Comparison of ENCODE assay signal across 1 cellular context in genomic region chr6:3361312-3362037, GRCh38.
TF ChIP-seq lines count a peak whose summit lies in the region.

No MANE protein-coding gene starts in this region.

TF ChIP-seq in HepG2, 621 proteins besides CTCF, POLR2A, EP300 and RAD21 (continued from another document and continues in another):
- TF ChIP-seq ZNF512B (CRISPR knock-in tag; IDR thresholded peaks at IDR 0.05; ENCODE audit: borderline replicate concordance): no peak
- no peak for TF ChIP-seq ZNF17 (CRISPR knock-in tag; IDR thresholded peaks at IDR 0.05)
- TF ChIP-seq DZIP1 (CRISPR knock-in tag; IDR thresholded peaks at IDR 0.05): no peak
- TF ChIP-seq ZNF33A (CRISPR knock-in tag; IDR thresholded peaks at IDR 0.05; ENCODE audit: borderline replicate concordance): no peak
- no peak for TF ChIP-seq ZNF160 (CRISPR knock-in tag; IDR thresholded peaks at IDR 0.05)
- no peak for TF ChIP-seq ZNF737 (CRISPR knock-in tag; IDR thresholded peaks at IDR 0.05; ENCODE audit: borderline replicate concordance)
- no peak for TF ChIP-seq FOXM1 (CRISPR knock-in tag; IDR thresholded peaks at IDR 0.05)
- no peak for TF ChIP-seq ATRX (CRISPR knock-in tag; IDR thresholded peaks at IDR 0.05; ENCODE audit: borderline replicate concordance)
- TF ChIP-seq ZNF724P (CRISPR knock-in tag; IDR thresholded peaks at IDR 0.05; ENCODE audit: borderline replicate concordance): 0 out of 2 replicates have a peak, but pooled peaks have one; percentile 14
- TF ChIP-seq CHCHD3 (CRISPR knock-in tag; IDR thresholded peaks at IDR 0.05): no peak
- TF ChIP-seq, protein P1, sequence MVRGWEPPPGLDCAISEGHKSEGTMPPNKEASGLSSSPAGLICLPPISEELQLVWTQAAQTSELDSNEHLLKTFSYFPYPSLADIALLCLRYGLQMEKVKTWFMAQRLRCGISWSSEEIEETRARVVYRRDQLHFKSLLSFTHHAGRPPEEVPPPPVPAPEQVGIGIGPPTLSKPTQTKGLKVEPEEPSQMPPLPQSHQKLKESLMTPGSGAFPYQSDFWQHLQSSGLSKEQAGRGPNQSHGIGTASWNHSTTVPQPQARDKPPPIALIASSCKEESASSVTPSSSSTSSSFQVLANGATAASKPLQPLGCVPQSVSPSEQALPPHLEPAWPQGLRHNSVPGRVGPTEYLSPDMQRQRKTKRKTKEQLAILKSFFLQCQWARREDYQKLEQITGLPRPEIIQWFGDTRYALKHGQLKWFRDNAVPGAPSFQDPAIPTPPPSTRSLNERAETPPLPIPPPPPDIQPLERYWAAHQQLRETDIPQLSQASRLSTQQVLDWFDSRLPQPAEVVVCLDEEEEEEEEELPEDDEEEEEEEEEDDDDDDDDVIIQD (CRISPR knock-in tag; IDR thresholded peaks at IDR 0.05; ENCODE audit: low read depth): no peak
- TF ChIP-seq ZNF576 (CRISPR knock-in tag; IDR thresholded peaks at IDR 0.05): no peak
- TF ChIP-seq ZNF136 (CRISPR knock-in tag; IDR thresholded peaks at IDR 0.05; ENCODE audit: low read depth): no peak
- TF ChIP-seq ZFYVE20 (CRISPR knock-in tag; IDR thresholded peaks at IDR 0.05; ENCODE audit: borderline replicate concordance, low read depth): no peak
- TF ChIP-seq MEF2D (CRISPR knock-in tag; IDR thresholded peaks at IDR 0.05): 0 out of 2 replicates have a peak, but pooled peaks have one; percentile 33
- no peak for TF ChIP-seq RBAK (CRISPR knock-in tag; IDR thresholded peaks at IDR 0.05)
- no peak for TF ChIP-seq TP53 (CRISPR knock-in tag; conservative IDR thresholded peaks at IDR 0.05)
- no peak for TF ChIP-seq NPAS2 (CRISPR knock-in tag; IDR thresholded peaks at IDR 0.05; ENCODE audit: borderline replicate concordance)
- no peak for TF ChIP-seq RNF2 (conservative IDR thresholded peaks at IDR 0.05; ENCODE audit: low read depth)
- no peak for TF ChIP-seq ZC3H4 (CRISPR knock-in tag; IDR thresholded peaks at IDR 0.05; ENCODE audit: borderline replicate concordance)
- no peak for TF ChIP-seq ZFP82 (CRISPR knock-in tag; IDR thresholded peaks at IDR 0.05; ENCODE audit: borderline replicate concordance)
- TF ChIP-seq STAT5B (CRISPR knock-in tag; IDR thresholded peaks at IDR 0.05): no peak
- TF ChIP-seq SMAD9 (CRISPR knock-in tag; IDR thresholded peaks at IDR 0.05): no peak
- TF ChIP-seq KLF6 (CRISPR knock-in tag; IDR thresholded peaks at IDR 0.05): no peak
- TF ChIP-seq MED1 (CRISPR knock-in tag; IDR thresholded peaks at IDR 0.05): peak; percentile 61; the same call in 1 of the 2 replicates
- TF ChIP-seq ZNF883 (CRISPR knock-in tag; IDR thresholded peaks at IDR 0.05; ENCODE audit: not compliant biosample characterization): no peak
- TF ChIP-seq, protein P2, sequence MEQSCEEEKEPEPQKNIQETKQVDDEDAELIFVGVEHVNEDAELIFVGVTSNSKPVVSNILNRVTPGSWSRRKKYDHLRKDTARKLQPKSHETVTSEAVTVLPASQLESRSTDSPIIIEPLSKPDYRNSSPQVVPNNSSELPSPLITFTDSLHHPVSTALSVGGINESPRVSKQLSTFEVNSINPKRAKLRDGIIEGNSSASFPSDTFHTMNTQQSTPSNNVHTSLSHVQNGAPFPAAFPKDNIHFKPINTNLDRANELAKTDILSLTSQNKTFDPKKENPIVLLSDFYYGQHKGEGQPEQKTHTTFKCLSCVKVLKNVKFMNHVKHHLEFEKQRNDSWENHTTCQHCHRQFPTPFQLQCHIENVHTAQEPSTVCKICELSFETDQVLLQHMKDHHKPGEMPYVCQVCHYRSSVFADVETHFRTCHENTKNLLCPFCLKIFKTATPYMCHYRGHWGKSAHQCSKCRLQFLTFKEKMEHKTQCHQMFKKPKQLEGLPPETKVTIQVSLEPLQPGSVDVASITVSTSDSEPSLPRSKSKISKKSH (CRISPR knock-in tag; IDR thresholded peaks at IDR 0.05; ENCODE audit: borderline replicate concordance): no peak
- no peak for TF ChIP-seq RAD51 (IDR thresholded peaks at IDR 0.05; ENCODE audit: borderline replicate concordance)
- TF ChIP-seq, protein P3, sequence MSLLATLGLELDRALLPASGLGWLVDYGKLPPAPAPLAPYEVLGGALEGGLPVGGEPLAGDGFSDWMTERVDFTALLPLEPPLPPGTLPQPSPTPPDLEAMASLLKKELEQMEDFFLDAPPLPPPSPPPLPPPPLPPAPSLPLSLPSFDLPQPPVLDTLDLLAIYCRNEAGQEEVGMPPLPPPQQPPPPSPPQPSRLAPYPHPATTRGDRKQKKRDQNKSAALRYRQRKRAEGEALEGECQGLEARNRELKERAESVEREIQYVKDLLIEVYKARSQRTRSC (CRISPR knock-in tag; IDR thresholded peaks at IDR 0.05; ENCODE audit: low read depth): no peak
- TF ChIP-seq ZKSCAN5 (CRISPR knock-in tag; IDR thresholded peaks at IDR 0.05): no peak
- TF ChIP-seq, protein P4, sequence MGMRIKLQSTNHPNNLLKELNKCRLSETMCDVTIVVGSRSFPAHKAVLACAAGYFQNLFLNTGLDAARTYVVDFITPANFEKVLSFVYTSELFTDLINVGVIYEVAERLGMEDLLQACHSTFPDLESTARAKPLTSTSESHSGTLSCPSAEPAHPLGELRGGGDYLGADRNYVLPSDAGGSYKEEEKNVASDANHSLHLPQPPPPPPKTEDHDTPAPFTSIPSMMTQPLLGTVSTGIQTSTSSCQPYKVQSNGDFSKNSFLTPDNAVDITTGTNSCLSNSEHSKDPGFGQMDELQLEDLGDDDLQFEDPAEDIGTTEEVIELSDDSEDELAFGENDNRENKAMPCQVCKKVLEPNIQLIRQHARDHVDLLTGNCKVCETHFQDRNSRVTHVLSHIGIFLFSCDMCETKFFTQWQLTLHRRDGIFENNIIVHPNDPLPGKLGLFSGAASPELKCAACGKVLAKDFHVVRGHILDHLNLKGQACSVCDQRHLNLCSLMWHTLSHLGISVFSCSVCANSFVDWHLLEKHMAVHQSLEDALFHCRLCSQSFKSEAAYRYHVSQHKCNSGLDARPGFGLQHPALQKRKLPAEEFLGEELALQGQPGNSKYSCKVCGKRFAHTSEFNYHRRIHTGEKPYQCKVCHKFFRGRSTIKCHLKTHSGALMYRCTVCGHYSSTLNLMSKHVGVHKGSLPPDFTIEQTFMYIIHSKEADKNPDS (CRISPR knock-in tag; IDR thresholded peaks at IDR 0.05): no peak
- TF ChIP-seq CEBPZ (IDR thresholded peaks at IDR 0.05; ENCODE audit: low read length): no peak
- TF ChIP-seq, protein P5, sequence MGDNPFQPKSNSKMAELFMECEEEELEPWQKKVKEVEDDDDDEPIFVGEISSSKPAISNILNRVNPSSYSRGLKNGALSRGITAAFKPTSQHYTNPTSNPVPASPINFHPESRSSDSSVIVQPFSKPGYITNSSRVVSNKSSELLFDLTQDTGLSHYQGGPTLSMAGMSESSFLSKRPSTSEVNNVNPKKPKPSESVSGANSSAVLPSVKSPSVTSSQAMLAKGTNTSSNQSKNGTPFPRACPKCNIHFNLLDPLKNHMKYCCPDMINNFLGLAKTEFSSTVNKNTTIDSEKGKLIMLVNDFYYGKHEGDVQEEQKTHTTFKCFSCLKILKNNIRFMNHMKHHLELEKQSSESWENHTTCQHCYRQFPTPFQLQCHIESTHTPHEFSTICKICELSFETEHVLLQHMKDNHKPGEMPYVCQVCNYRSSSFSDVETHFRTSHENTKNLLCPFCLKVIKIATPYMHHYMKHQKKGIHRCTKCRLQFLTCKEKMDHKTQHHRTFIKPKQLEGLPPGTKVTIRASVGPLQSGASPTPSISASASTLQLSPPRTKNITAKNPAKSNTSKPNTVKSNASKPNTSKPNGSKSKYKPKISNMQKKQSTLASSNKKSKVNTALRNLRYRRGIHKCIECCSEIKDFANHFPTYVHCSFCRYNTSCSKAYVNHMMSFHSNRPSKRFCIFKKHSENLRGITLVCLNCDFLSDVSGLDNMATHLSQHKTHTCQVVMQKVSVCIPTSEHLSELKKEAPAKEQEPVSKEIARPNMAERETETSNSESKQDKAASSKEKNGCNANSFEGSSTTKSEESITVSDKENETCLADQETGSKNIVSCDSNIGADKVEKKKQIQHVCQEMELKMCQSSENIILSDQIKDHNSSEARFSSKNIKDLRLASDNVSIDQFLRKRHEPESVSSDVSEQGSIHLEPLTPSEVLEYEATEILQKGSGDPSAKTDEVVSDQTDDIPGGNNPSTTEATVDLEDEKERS (CRISPR knock-in tag; IDR thresholded peaks at IDR 0.05): no peak
- no peak for TF ChIP-seq NFIC (IDR thresholded peaks at IDR 0.05; ENCODE audit: low read length)
- TF ChIP-seq ELK4 (CRISPR knock-in tag; IDR thresholded peaks at IDR 0.05; ENCODE audit: borderline replicate concordance): no peak
- peak; percentile 10; the same call in 1 of the 2 replicates for TF ChIP-seq KDM6A (CRISPR knock-in tag; IDR thresholded peaks at IDR 0.05; ENCODE audit: low read depth)
- TF ChIP-seq CHD4 (IDR thresholded peaks at IDR 0.05; ENCODE audit: borderline replicate concordance, low read length): 0 out of 2 replicates have a peak, but pooled peaks have one; percentile 35
- no peak for TF ChIP-seq ZNF674 (CRISPR knock-in tag; IDR thresholded peaks at IDR 0.05; ENCODE audit: low read depth)
- TF ChIP-seq ZNF337 (CRISPR knock-in tag; IDR thresholded peaks at IDR 0.05; ENCODE audit: borderline replicate concordance, low read depth): no peak
- TF ChIP-seq ZNF547 (CRISPR knock-in tag; IDR thresholded peaks at IDR 0.05): no peak; the same call in 1 of the 2 replicates
- TF ChIP-seq ZNF260 (CRISPR knock-in tag; IDR thresholded peaks at IDR 0.05; ENCODE audit: borderline replicate concordance, low read depth): no peak
- TF ChIP-seq YEATS4 (CRISPR knock-in tag; IDR thresholded peaks at IDR 0.05; ENCODE audit: borderline replicate concordance): no peak
